In genomic region chr11:10592331-10592730, GRCh38 we compare ENCODE assay signal across 2 cellular contexts.
TF ChIP-seq lines count a peak whose summit lies in the region.

No MANE protein-coding gene starts in this region.

TF ChIP-seq in HCT116, 20 proteins besides CTCF, POLR2A, EP300 and RAD21:
- TF ChIP-seq REST (IDR thresholded peaks at IDR 0.05; ENCODE audit: low read depth) (no peak), EZH2 (IDR thresholded peaks at IDR 0.05) (no peak), SIN3A (IDR thresholded peaks at IDR 0.05; ENCODE audit: low read depth) (no peak), ZNF274 (IDR thresholded peaks at IDR 0.05; ENCODE audit: low read depth, low read length) (no peak), JUND (IDR thresholded peaks at IDR 0.05) (peak; percentile 46), MAX (IDR thresholded peaks at IDR 0.05) (no peak), CEBPB (IDR thresholded peaks at IDR 0.05; ENCODE audit: low read depth) (peak; percentile 95), SRF (IDR thresholded peaks at IDR 0.05; ENCODE audit: low read depth) (peak; percentile 98), EZH2phosphoT487 (IDR thresholded peaks at IDR 0.05; ENCODE audit: borderline replicate concordance) (no peak), EGR1 (IDR thresholded peaks at IDR 0.05; ENCODE audit: low read depth) (no peak), ATF3 (IDR thresholded peaks at IDR 0.05) (no peak), CBX3 (IDR thresholded peaks at IDR 0.05; ENCODE audit: low read depth) (no peak), YY1 (IDR thresholded peaks at IDR 0.05; ENCODE audit: extremely low read depth, insufficient replicate concordance, low read depth, low read length) (no peak), FOSL1 (IDR thresholded peaks at IDR 0.05; ENCODE audit: low read depth) (peak; percentile 58), ELF1 (IDR thresholded peaks at IDR 0.05; ENCODE audit: borderline replicate concordance, low read depth) (no peak; the same call in 1 of the 2 replicates), POLR2AphosphoS5 (IDR thresholded peaks at IDR 0.05; ENCODE audit: low read depth, low read length) (no peak), TCF7L2 (IDR thresholded peaks at IDR 0.05; ENCODE audit: borderline replicate concordance, extremely low read depth, insufficient read depth, insufficient read length) (no peak), SP1 (IDR thresholded peaks at IDR 0.05; ENCODE audit: low read depth) (peak; percentile 58), ZFX (IDR thresholded peaks at IDR 0.05) (no peak)
- TF ChIP-seq, protein P1, sequence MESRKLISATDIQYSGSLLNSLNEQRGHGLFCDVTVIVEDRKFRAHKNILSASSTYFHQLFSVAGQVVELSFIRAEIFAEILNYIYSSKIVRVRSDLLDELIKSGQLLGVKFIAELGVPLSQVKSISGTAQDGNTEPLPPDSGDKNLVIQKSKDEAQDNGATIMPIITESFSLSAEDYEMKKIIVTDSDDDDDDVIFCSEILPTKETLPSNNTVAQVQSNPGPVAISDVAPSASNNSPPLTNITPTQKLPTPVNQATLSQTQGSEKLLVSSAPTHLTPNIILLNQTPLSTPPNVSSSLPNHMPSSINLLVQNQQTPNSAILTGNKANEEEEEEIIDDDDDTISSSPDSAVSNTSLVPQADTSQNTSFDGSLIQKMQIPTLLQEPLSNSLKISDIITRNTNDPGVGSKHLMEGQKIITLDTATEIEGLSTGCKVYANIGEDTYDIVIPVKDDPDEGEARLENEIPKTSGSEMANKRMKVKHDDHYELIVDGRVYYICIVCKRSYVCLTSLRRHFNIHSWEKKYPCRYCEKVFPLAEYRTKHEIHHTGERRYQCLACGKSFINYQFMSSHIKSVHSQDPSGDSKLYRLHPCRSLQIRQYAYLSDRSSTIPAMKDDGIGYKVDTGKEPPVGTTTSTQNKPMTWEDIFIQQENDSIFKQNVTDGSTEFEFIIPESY (IDR thresholded peaks at IDR 0.05; ENCODE audit: extremely low read depth, insufficient replicate concordance, low read length): no peak

TF ChIP-seq in WTC11, 78 proteins besides CTCF, POLR2A, EP300 and RAD21 (continued from another document):
- TF ChIP-seq, protein P2, sequence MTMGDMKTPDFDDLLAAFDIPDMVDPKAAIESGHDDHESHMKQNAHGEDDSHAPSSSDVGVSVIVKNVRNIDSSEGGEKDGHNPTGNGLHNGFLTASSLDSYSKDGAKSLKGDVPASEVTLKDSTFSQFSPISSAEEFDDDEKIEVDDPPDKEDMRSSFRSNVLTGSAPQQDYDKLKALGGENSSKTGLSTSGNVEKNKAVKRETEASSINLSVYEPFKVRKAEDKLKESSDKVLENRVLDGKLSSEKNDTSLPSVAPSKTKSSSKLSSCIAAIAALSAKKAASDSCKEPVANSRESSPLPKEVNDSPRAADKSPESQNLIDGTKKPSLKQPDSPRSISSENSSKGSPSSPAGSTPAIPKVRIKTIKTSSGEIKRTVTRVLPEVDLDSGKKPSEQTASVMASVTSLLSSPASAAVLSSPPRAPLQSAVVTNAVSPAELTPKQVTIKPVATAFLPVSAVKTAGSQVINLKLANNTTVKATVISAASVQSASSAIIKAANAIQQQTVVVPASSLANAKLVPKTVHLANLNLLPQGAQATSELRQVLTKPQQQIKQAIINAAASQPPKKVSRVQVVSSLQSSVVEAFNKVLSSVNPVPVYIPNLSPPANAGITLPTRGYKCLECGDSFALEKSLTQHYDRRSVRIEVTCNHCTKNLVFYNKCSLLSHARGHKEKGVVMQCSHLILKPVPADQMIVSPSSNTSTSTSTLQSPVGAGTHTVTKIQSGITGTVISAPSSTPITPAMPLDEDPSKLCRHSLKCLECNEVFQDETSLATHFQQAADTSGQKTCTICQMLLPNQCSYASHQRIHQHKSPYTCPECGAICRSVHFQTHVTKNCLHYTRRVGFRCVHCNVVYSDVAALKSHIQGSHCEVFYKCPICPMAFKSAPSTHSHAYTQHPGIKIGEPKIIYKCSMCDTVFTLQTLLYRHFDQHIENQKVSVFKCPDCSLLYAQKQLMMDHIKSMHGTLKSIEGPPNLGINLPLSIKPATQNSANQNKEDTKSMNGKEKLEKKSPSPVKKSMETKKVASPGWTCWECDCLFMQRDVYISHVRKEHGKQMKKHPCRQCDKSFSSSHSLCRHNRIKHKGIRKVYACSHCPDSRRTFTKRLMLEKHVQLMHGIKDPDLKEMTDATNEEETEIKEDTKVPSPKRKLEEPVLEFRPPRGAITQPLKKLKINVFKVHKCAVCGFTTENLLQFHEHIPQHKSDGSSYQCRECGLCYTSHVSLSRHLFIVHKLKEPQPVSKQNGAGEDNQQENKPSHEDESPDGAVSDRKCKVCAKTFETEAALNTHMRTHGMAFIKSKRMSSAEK (CRISPR knock-in tag; IDR thresholded peaks at IDR 0.05; ENCODE audit: borderline replicate concordance): no peak
- TF ChIP-seq GRHL2 (CRISPR knock-in tag; IDR thresholded peaks at IDR 0.05; ENCODE audit: insufficient replicate concordance, severe bottlenecking): no peak
- TF ChIP-seq PREB (CRISPR knock-in tag; IDR thresholded peaks at IDR 0.05; ENCODE audit: borderline replicate concordance): no peak
- no peak for TF ChIP-seq ZNF138 (CRISPR knock-in tag; conservative IDR thresholded peaks at IDR 0.05)
- no peak for TF ChIP-seq FOXK1 (CRISPR knock-in tag; IDR thresholded peaks at IDR 0.05)
- TF ChIP-seq, protein P3, sequence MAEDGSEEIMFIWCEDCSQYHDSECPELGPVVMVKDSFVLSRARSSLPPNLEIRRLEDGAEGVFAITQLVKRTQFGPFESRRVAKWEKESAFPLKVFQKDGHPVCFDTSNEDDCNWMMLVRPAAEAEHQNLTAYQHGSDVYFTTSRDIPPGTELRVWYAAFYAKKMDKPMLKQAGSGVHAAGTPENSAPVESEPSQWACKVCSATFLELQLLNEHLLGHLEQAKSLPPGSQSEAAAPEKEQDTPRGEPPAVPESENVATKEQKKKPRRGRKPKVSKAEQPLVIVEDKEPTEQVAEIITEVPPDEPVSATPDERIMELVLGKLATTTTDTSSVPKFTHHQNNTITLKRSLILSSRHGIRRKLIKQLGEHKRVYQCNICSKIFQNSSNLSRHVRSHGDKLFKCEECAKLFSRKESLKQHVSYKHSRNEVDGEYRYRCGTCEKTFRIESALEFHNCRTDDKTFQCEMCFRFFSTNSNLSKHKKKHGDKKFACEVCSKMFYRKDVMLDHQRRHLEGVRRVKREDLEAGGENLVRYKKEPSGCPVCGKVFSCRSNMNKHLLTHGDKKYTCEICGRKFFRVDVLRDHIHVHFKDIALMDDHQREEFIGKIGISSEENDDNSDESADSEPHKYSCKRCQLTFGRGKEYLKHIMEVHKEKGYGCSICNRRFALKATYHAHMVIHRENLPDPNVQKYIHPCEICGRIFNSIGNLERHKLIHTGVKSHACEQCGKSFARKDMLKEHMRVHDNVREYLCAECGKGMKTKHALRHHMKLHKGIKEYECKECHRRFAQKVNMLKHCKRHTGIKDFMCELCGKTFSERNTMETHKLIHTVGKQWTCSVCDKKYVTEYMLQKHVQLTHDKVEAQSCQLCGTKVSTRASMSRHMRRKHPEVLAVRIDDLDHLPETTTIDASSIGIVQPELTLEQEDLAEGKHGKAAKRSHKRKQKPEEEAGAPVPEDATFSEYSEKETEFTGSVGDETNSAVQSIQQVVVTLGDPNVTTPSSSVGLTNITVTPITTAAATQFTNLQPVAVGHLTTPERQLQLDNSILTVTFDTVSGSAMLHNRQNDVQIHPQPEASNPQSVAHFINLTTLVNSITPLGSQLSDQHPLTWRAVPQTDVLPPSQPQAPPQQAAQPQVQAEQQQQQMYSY (CRISPR knock-in tag; IDR thresholded peaks at IDR 0.05): no peak
